Comparison of ENCODE assay signal across 21 cellular contexts in genomic region chr7:40979296-40979695, GRCh38.
"Had no signal": no experiment of that assay in that cellular context is flagged by ENCODE, and none has a peak within 500 bp of the region (broad histone marks: within the 10 kb centered on the region; RNA-seq: fewer than 3 reads in every experiment).

No MANE protein-coding gene starts in this region.

- H3K4me1 ChIP-seq: pancreas, prostate gland, upper lobe of left lung had no signal

- H3K27me3 ChIP-seq: pancreas, upper lobe of left lung had no signal

- ATAC-seq: activated CD4-positive, alpha-beta T cell treated with anti-CD3 and anti-CD28 coated beads for 36 hours; esophagus mucosa; naive thymus-derived CD8-positive, alpha-beta T cell; pancreas; sciatic nerve; stimulated activated effector memory CD8-positive, alpha-beta T cell treated with anti-CD3 and anti-CD28 coated beads, Interleukin-12 subunit alpha, Interleukin-12 subunit beta, amount 100 ng/mL, for 72 hours had no signal

- H3K4me3 ChIP-seq: pancreas, prostate gland, skin epidermis, upper lobe of left lung had no signal

- DNase-seq: activated CD4-positive, alpha-beta T cell treated with anti-CD3 and anti-CD28 coated beads for 36 hours; activated CD4-positive, CD25-positive, alpha-beta regulatory T cell; activated effector memory CD4-positive, alpha-beta T cell treated with Interleukin-2 at 50 U/mL for 16 hours; activated naive CD4-positive, alpha-beta T cell treated with Interleukin-2 at 50 U/mL for 16 hours; anterior cingulate cortex; central memory CD4-positive, alpha-beta T cell; endodermal cell; foreskin fibroblast; head of caudate nucleus; hippocampal formation; naive thymus-derived CD8-positive, alpha-beta T cell; nucleus accumbens; pancreas; retina; stimulated activated CD4-positive, alpha-beta T cell treated with anti-CD3 and anti-CD28 coated beads, Interleukin-4, amount 100 ng/mL, for 24 hours; upper lobe of left lung had no signal

- FAIRE-seq: pancreas had no signal

- H3K9me3 ChIP-seq: pancreas, prostate gland, upper lobe of left lung had no signal

- H3K36me3 ChIP-seq: pancreas, prostate gland, upper lobe of left lung had no signal

- H3K27ac ChIP-seq: pancreas, prostate gland, skin epidermis, upper lobe of left lung had no signal
